In genomic region chr20:45039470-45039811, GRCh38 we compare ENCODE assay signal across 1 cellular context.
TF ChIP-seq lines count a peak whose summit lies in the region.

No MANE protein-coding gene starts in this region.

TF ChIP-seq in IMR-90, 13 proteins besides CTCF, POLR2A, EP300 and RAD21:
- TF ChIP-seq NFE2L2 (IDR thresholded peaks at IDR 0.05; ENCODE audit: low read depth, low read length) (no peak), BHLHE40 (IDR thresholded peaks at IDR 0.05; ENCODE audit: low read depth, low read length) (no peak), CHD1 (IDR thresholded peaks at IDR 0.05; ENCODE audit: low read depth, low read length) (no peak), CEBPB (IDR thresholded peaks at IDR 0.05; ENCODE audit: low read depth, low read length) (no peak), ELK1 (IDR thresholded peaks at IDR 0.05; ENCODE audit: borderline replicate concordance, low read depth, low read length) (no peak), MAFK (IDR thresholded peaks at IDR 0.05; ENCODE audit: low read depth, low read length) (no peak), FOS (IDR thresholded peaks at IDR 0.05; ENCODE audit: low read depth, low read length) (no peak)
